In genomic region chr1:101238681-101239094, GRCh38 we compare ENCODE assay signal across 8 cellular contexts. TPM values are rescaled to one million over a fixed set of nuclear protein-coding genes. Genes with fewer than 3 reads are reported as not detected.
A peak's percentile ranks its signal among the peaks of the same experiment; 100 is the strongest.
DNase-seq lines count a peak whose midpoint lies in the region; ATAC-seq, FAIRE-seq and TF ChIP-seq lines count a peak whose summit lies in the region.

No MANE protein-coding gene starts in this region.

- H3K27me3 Mint-ChIP-seq in nephron (ENCODE audit: low read depth) = peaks cover 45% of the 10 kb centered on the region
- no peaks in the 10 kb centered on the region for H3K27me3 Mint-ChIP-seq in stimulated activated memory B cell treated with anti-CD40 and anti-IgM and Interleukin-4, amounts not matched to agents 10 μg/mL and 1 μg/mL and 100 μg/mL, for 72 hours

- peaks cover 10% of the 10 kb centered on the region for H3K36me3 Mint-ChIP-seq in nephron (ENCODE audit: low read depth)
- peaks cover 37% of the 10 kb centered on the region for H3K36me3 Mint-ChIP-seq in stimulated activated memory B cell treated with anti-CD40 and anti-IgM and Interleukin-4, amounts not matched to agents 10 μg/mL and 1 μg/mL and 100 μg/mL, for 72 hours

- peak overlapping the region; percentile 87 to 92 (median 90) for H3K4me3 Mint-ChIP-seq in nephron
- peak overlapping the region; percentile 96 for H3K4me3 Mint-ChIP-seq in stimulated activated memory B cell treated with anti-CD40 and anti-IgM and Interleukin-4, amounts not matched to agents 10 μg/mL and 1 μg/mL and 100 μg/mL, for 72 hours

- TF ChIP-seq POLR2A in GM12891 (IDR thresholded peaks at IDR 0.05; ENCODE audit: low read depth, low read length) (peak; percentile 31; the same call in 1 of the 2 replicates), Peyer's patch (IDR thresholded peaks at IDR 0.05) (no peak)

- peaks cover 0 to 26% (median 11%) of the 10 kb centered on the region in 4 donors for H3K4me1 ChIP-seq in Peyer's patch

- DNase-seq in 8988T = peak; percentile 18
- no peak for DNase-seq in GM12891 (ENCODE audit: insufficient read length, low spot score)
- DNase-seq in HK-2 (ENCODE audit: unreplicated experiment) = peak; percentile 87
- peak; percentile 82 to 92 (median 84) for DNase-seq in Peyer's patch
- peak; percentile 78 to 85 for DNase-seq in activated T-helper 1 cell treated with anti-CD3 and anti-CD28 coated beads, Interleukin-2, amount 50 U/mL, for 16 hours (ENCODE audit: low read depth in 1 of 2, low spot score in 1 of 2)
- peak; percentile 93 for DNase-seq in fibroblast of peridontal ligament (ENCODE audit: extremely low read depth)

- peak; percentile 85 for FAIRE-seq in GM12891 (lab: Jason Lieb, UNC)

- no peaks in the 10 kb centered on the region for H3K27me3 ChIP-seq in Peyer's patch

- TF ChIP-seq CTCF in Peyer's patch (IDR thresholded peaks at IDR 0.05) (peak; percentile 52 to 90 (median 74)), nephron (IDR thresholded peaks at IDR 0.05; ENCODE audit: unreplicated experiment in 3 of 3) (peak; percentile 83 to 92 (median 84))

- H3K4me1 Mint-ChIP-seq in nephron = peaks cover 28% of the 10 kb centered on the region
- H3K4me1 Mint-ChIP-seq in stimulated activated memory B cell treated with anti-CD40 and anti-IgM and Interleukin-4, amounts not matched to agents 10 μg/mL and 1 μg/mL and 100 μg/mL, for 72 hours = peaks cover 57% of the 10 kb centered on the region

- H3K36me3 ChIP-seq in Peyer's patch = no peaks in the 10 kb centered on the region

- peak overlapping the region; percentile 6 to 66 (median 46) for H3K4me3 ChIP-seq in Peyer's patch

- H3K9me3 ChIP-seq in Peyer's patch = no peaks in the 10 kb centered on the region

- peak overlapping the region in 3 of 4 donors; percentile 50 to 81 (median 74) for H3K27ac ChIP-seq in Peyer's patch

- no peaks in the 10 kb centered on the region for H3K9me3 Mint-ChIP-seq in nephron
- H3K9me3 Mint-ChIP-seq in stimulated activated memory B cell treated with anti-CD40 and anti-IgM and Interleukin-4, amounts not matched to agents 10 μg/mL and 1 μg/mL and 100 μg/mL, for 72 hours = no peaks in the 10 kb centered on the region

- peak; percentile 39 for ATAC-seq in stimulated activated memory B cell treated with anti-CD40 and anti-IgM and Interleukin-4, amounts not matched to agents 10 μg/mL and 1 μg/mL and 100 μg/mL, for 72 hours

- H3K27ac Mint-ChIP-seq in nephron = peak overlapping the region; percentile 4 to 50 (median 19)
- H3K27ac Mint-ChIP-seq in stimulated activated memory B cell treated with anti-CD40 and anti-IgM and Interleukin-4, amounts not matched to agents 10 μg/mL and 1 μg/mL and 100 μg/mL, for 72 hours = peak overlapping the region; percentile 94

TF ChIP-seq in GM12891, 5 proteins besides CTCF, POLR2A, EP300 and RAD21:
- no peak for TF ChIP-seq SPI1 (IDR thresholded peaks at IDR 0.05; ENCODE audit: low read depth, low read length)
- TF ChIP-seq POU2F2 (IDR thresholded peaks at IDR 0.05; ENCODE audit: low read depth, low read length) = 0 out of 2 replicates have a peak, but pooled peaks have one; percentile 47
- TF ChIP-seq TAF1 (IDR thresholded peaks at IDR 0.05; ENCODE audit: low read depth, low read length) = peak; percentile 34; the same call in 1 of the 2 replicates
- TF ChIP-seq PAX5 (IDR thresholded peaks at IDR 0.05; ENCODE audit: insufficient read depth, low read length, severe bottlenecking) = no peak
- TF ChIP-seq POLR2AphosphoS5 (IDR thresholded peaks at IDR 0.05; ENCODE audit: low read depth, low read length) = no peak

RNA-seq across cellular contexts. Expression of gene S1PR1, which starts 1.9 kb away (rescaled TPM):
- 11.5 TPM for polyA plus RNA-seq in GM12891 (2012; ENCODE audit: low read depth, missing spikeins)
- total RNA-seq in Peyer's patch = 10 to 100 TPM in 3 of 4 donors, 1 to 10 TPM in 1; 3.0 to 27.2 (median 19.3) TPM
